In genomic region chr13:42048323-42048624, GRCh38 we compare ENCODE assay signal across 8 cellular contexts. TPM values are rescaled to one million over a fixed set of nuclear protein-coding genes. Genes with fewer than 3 reads are reported as not detected.
DNase-seq lines count a peak whose midpoint lies in the region; ATAC-seq and TF ChIP-seq lines count a peak whose summit lies in the region.

No MANE protein-coding gene starts in this region.

- TF ChIP-seq EP300 in gastroesophageal sphincter (IDR thresholded peaks at IDR 0.05), result no peak

- peak; percentile 26 for ATAC-seq in GM19023 (IDR thresholded peaks at IDR 0.05; ENCODE audit: unreplicated experiment)
- ATAC-seq in HG02973 (IDR thresholded peaks at IDR 0.05; ENCODE audit: unreplicated experiment), result peak; percentile 34
- peak; percentile 6 for ATAC-seq in gastroesophageal sphincter

- H3K27ac ChIP-seq in VCaP, result peak overlapping the region; percentile 69
- H3K27ac ChIP-seq in gastroesophageal sphincter, result peak overlapping the region; percentile 67 to 95 (median 93)
- H3K27ac ChIP-seq in prostate gland, result peak overlapping the region; percentile 89

- H3K27me3 ChIP-seq in gastroesophageal sphincter, result no peaks in the 10 kb centered on the region
- H3K27me3 ChIP-seq in prostate gland (replicated peaks; ENCODE audit: insufficient read depth), result no peaks in the 10 kb centered on the region

- H3K36me3 ChIP-seq in gastroesophageal sphincter (no peaks in the 10 kb centered on the region), prostate gland (no peaks in the 10 kb centered on the region)

- whole genome bisulfite sequencing in gastroesophageal sphincter (ENCODE audit: low coverage in 1 of 2), 2 donors, result 0% methylated on average over 2 of the region's 24 CpGs; no CpG with 5 or more reads in 1 of the 2 donors
- WGBS in prostate gland, result 1% methylated on average over 24 of the region's 24 CpGs

- H3K4me3 ChIP-seq in gastroesophageal sphincter, result peak overlapping the region; percentile 96 to 98
- H3K4me3 ChIP-seq in prostate gland, result peak overlapping the region; percentile 73 to 91

- TF ChIP-seq POLR2A in gastroesophageal sphincter (IDR thresholded peaks at IDR 0.05), result no peak
- no peak for TF ChIP-seq POLR2A in prostate gland (IDR thresholded peaks at IDR 0.05)

- TF ChIP-seq CTCF in VCaP (conservative IDR thresholded peaks at IDR 0.05) (no peak), gastroesophageal sphincter (IDR thresholded peaks at IDR 0.05) (no peak), prostate gland (IDR thresholded peaks at IDR 0.05) (no peak)

- DNase-seq in prostate gland (ENCODE audit: low spot score), result peak; percentile 6
- no peak for DNase-seq in LoVo (ENCODE audit: low spot score)
- DNase-seq in effector CD4-positive, alpha-beta T cell, result no peak
- DNase-seq in Ammon's horn (ENCODE audit: low spot score), result no peak

- intact Hi-C loops in prostate gland (cut with DNase I), result loop anchor here (5.0 kb wide), 1 partner anchor 86 kb away; the partner anchor contains the start of gene VWA8

- H3K4me1 ChIP-seq in gastroesophageal sphincter (peaks cover 0 to 40% (median 4%) of the 10 kb centered on the region in 3 donors), prostate gland (replicated peaks) (no peaks in the 10 kb centered on the region)

- H3K9me3 ChIP-seq in gastroesophageal sphincter (no peaks in the 10 kb centered on the region), prostate gland (no peaks in the 10 kb centered on the region)

RNA-seq across cellular contexts. Expression of gene DGKH, which starts 0.2 kb away (rescaled TPM):
- 10 to 100 TPM; 18.6 to 32.5 (median 19.6) TPM for total RNA-seq in gastroesophageal sphincter
- 1 to 10 TPM; 4.6 to 8.9 TPM for total RNA-seq in prostate gland
